In the genomic region with DNA sequence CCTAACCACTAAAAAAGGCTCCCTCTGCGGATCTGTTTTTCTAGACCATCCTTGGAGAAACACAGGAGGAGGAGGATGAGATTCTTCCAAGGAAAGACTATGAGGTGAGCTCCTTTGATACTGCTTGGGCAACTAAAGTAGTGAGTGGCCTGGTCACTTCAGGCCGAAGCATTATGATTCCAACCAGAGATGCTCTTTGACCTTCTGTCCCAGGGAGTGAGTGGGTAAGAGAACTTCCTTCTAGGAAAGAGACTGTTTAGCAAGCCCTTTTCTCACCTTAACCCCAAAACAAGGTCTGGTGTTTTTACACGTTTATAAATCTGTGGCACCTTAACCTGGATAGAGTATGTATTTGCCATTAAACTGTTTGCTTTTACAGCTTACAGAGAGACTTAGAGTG, we compare ENCODE assay signal across 8 cellular contexts. TPM values are rescaled to one million over a fixed set of nuclear protein-coding genes. Genes with fewer than 3 reads are reported as not detected.
DNase-seq lines count a peak whose midpoint lies in the region; ATAC-seq and TF ChIP-seq lines count a peak whose summit lies in the region.

No MANE protein-coding gene starts in this region.

- peaks cover 4% of the 10 kb centered on the region for H3K4me1 ChIP-seq in HEK293 (ENCODE audit: control insufficient read depth, insufficient read depth, low read length)
- peaks cover 29% of the 10 kb centered on the region for H3K4me1 ChIP-seq in iPS-18a (ENCODE audit: control insufficient read depth, low read depth, low read length)
- H3K4me1 ChIP-seq in spleen, result peaks cover 39 to 86% (median 62%) of the 10 kb centered on the region in 6 donors

- H3K27me3 ChIP-seq in iPS-18a (ENCODE audit: control insufficient read depth, insufficient read depth, low read length) (no peaks in the 10 kb centered on the region), spleen (replicated peaks in 1 of 7) (no peaks in the 10 kb centered on the region)

- no peak for DNase-seq in activated T-helper 1 cell treated with anti-CD3 and anti-CD28 coated beads, Interleukin-12 subunit alpha, Interleukin-12 subunit beta, Interleukin-2, Interleukin-4 antibody, amounts not matched to agents 30 ng/mL and 10 ng/mL and 1 ng/mL, durations not matched to agents 14 hours and 24 hours and 36 hours (ENCODE audit: low spot score)
- DNase-seq in spleen (no peak), NCI-H2196 (lab: John Stamatoyannopoulos, UW; ENCODE audit: unreplicated experiment) (no peak)
- no peak for DNase-seq in activated CD4-positive, CD25-positive, alpha-beta regulatory T cell (lab: John Stamatoyannopoulos, UW)

- CTCF ChIA-PET in HEK293 (lab: Yijun Ruan, JAX), result interaction anchor here (0.6 to 0.7 kb wide), 2 partner anchors 103 to 422 kb away, joined by 3 to 4 read pairs; no protein-coding TSS in a partner anchor

- peaks cover 2% of the 10 kb centered on the region for H3K27me3 Mint-ChIP-seq in activated T-helper 1 cell treated with anti-CD3 and anti-CD28 coated beads, Interleukin-12 subunit alpha, Interleukin-12 subunit beta, Interleukin-2, Interleukin-4 antibody, amounts not matched to agents 30 ng/mL and 10 ng/mL and 1 ng/mL, durations not matched to agents 14 hours and 24 hours and 36 hours (ENCODE audit: insufficient read depth)

- peaks cover 63% of the 10 kb centered on the region for H3K4me1 Mint-ChIP-seq in activated T-helper 1 cell treated with anti-CD3 and anti-CD28 coated beads, Interleukin-12 subunit alpha, Interleukin-12 subunit beta, Interleukin-2, Interleukin-4 antibody, amounts not matched to agents 30 ng/mL and 10 ng/mL and 1 ng/mL, durations not matched to agents 14 hours and 24 hours and 36 hours (ENCODE audit: low read depth)

- TF ChIP-seq CTCF in HEK293 (tag by site-specific recombination; IDR thresholded peaks at IDR 0.05) (no peak), spleen (IDR thresholded peaks at IDR 0.05 in 8 of 11, conservative IDR thresholded peaks at IDR 0.05 in 3 of 11) (no peak)

- ATAC-seq in HG02610 (IDR thresholded peaks at IDR 0.05; ENCODE audit: unreplicated experiment) (no peak), HG02763 (IDR thresholded peaks at IDR 0.05; ENCODE audit: unreplicated experiment) (no peak)

- no peak overlapping the region for H3K9ac ChIP-seq in iPS-18a (ENCODE audit: low read length)

- H3K4me3 Mint-ChIP-seq in activated T-helper 1 cell treated with anti-CD3 and anti-CD28 coated beads, Interleukin-12 subunit alpha, Interleukin-12 subunit beta, Interleukin-2, Interleukin-4 antibody, amounts not matched to agents 30 ng/mL and 10 ng/mL and 1 ng/mL, durations not matched to agents 14 hours and 24 hours and 36 hours, result peak overlapping the region; percentile 99

- H3K4me3 ChIP-seq in HEK293 (ENCODE audit: low read depth, low read length), result peak overlapping the region; percentile 97; the same call in 1 of the 2 replicates
- H3K4me3 ChIP-seq in iPS-18a (ENCODE audit: low read length), result peak overlapping the region; percentile 87
- peak overlapping the region; percentile 65 to 97 (median 82) for H3K4me3 ChIP-seq in spleen

- peaks cover 22% of the 10 kb centered on the region for H3K36me3 Mint-ChIP-seq in activated T-helper 1 cell treated with anti-CD3 and anti-CD28 coated beads, Interleukin-12 subunit alpha, Interleukin-12 subunit beta, Interleukin-2, Interleukin-4 antibody, amounts not matched to agents 30 ng/mL and 10 ng/mL and 1 ng/mL, durations not matched to agents 14 hours and 24 hours and 36 hours (ENCODE audit: low read depth)

- H3K9me3 Mint-ChIP-seq in activated T-helper 1 cell treated with anti-CD3 and anti-CD28 coated beads, Interleukin-12 subunit alpha, Interleukin-12 subunit beta, Interleukin-2, Interleukin-4 antibody, amounts not matched to agents 30 ng/mL and 10 ng/mL and 1 ng/mL, durations not matched to agents 14 hours and 24 hours and 36 hours, result no peaks in the 10 kb centered on the region

- peaks cover 4 to 58% of the 10 kb centered on the region in 2 experiments for H3K36me3 ChIP-seq in HEK293 (ENCODE audit: control insufficient read depth in 2 of 2, insufficient read depth in 1 of 2, low read length in 2 of 2)
- H3K36me3 ChIP-seq in iPS-18a (ENCODE audit: control insufficient read depth, low read depth, low read length), result peaks cover 30% of the 10 kb centered on the region
- peaks cover 0 to 45% (median 20%) of the 10 kb centered on the region in 6 donors for H3K36me3 ChIP-seq in spleen

- WGBS in spleen, 5 donors, result 57 to 72% (median 58%) methylated on average over 3 of the region's 3 CpGs

- H3K27ac ChIP-seq in HEK293 (ENCODE audit: extremely low read depth, low read depth, low read length), result no peak overlapping the region
- H3K27ac ChIP-seq in iPS-18a (ENCODE audit: low read length), result no peak overlapping the region
- peak overlapping the region; percentile 29 to 98 (median 97) for H3K27ac ChIP-seq in spleen

- H3K27ac Mint-ChIP-seq in activated T-helper 1 cell treated with anti-CD3 and anti-CD28 coated beads, Interleukin-12 subunit alpha, Interleukin-12 subunit beta, Interleukin-2, Interleukin-4 antibody, amounts not matched to agents 30 ng/mL and 10 ng/mL and 1 ng/mL, durations not matched to agents 14 hours and 24 hours and 36 hours, result no peak overlapping the region

- no peak for TF ChIP-seq POLR2A in spleen (IDR thresholded peaks at IDR 0.05)

- no peaks in the 10 kb centered on the region for H3K9me3 ChIP-seq in HEK293 (ENCODE audit: control insufficient read depth, insufficient read depth, low read depth, low read length)
- H3K9me3 ChIP-seq in iPS-18a (ENCODE audit: control insufficient read depth, low read depth, low read length), result no peaks in the 10 kb centered on the region
- no peaks in the 10 kb centered on the region for H3K9me3 ChIP-seq in spleen

- POLR2A ChIA-PET in HEK293 (lab: Yijun Ruan, JAX), result interaction anchor here (0.9 to 1.6 kb wide), 4 partner anchors 9 to 104 kb away, joined by 3 to 8 read pairs (median 4); no protein-coding TSS in a partner anchor

- intact Hi-C loops in activated T-helper 1 cell treated with anti-CD3 and anti-CD28 coated beads, Interleukin-12 subunit alpha, Interleukin-12 subunit beta, Interleukin-2, Interleukin-4 antibody, amounts not matched to agents 30 ng/mL and 10 ng/mL and 1 ng/mL, durations not matched to agents 14 hours and 24 hours and 36 hours (cut with micrococcal nuclease), result loop anchor here (2.0 to 10.0 kb wide), 6 partner anchors 155 to 810 kb away; a partner anchor contains a TSS
- intact Hi-C loops in spleen (cut with DNase I; ENCODE audit: low total_unique reads), result no loop called here

TF ChIP-seq in HEK293, 187 proteins besides CTCF, POLR2A, EP300 and RAD21 (continues in another document):
- TF ChIP-seq EGR2 (tag by site-specific recombination; IDR thresholded peaks at IDR 0.05; ENCODE audit: low read depth), result no peak
- TF ChIP-seq, protein P1, sequence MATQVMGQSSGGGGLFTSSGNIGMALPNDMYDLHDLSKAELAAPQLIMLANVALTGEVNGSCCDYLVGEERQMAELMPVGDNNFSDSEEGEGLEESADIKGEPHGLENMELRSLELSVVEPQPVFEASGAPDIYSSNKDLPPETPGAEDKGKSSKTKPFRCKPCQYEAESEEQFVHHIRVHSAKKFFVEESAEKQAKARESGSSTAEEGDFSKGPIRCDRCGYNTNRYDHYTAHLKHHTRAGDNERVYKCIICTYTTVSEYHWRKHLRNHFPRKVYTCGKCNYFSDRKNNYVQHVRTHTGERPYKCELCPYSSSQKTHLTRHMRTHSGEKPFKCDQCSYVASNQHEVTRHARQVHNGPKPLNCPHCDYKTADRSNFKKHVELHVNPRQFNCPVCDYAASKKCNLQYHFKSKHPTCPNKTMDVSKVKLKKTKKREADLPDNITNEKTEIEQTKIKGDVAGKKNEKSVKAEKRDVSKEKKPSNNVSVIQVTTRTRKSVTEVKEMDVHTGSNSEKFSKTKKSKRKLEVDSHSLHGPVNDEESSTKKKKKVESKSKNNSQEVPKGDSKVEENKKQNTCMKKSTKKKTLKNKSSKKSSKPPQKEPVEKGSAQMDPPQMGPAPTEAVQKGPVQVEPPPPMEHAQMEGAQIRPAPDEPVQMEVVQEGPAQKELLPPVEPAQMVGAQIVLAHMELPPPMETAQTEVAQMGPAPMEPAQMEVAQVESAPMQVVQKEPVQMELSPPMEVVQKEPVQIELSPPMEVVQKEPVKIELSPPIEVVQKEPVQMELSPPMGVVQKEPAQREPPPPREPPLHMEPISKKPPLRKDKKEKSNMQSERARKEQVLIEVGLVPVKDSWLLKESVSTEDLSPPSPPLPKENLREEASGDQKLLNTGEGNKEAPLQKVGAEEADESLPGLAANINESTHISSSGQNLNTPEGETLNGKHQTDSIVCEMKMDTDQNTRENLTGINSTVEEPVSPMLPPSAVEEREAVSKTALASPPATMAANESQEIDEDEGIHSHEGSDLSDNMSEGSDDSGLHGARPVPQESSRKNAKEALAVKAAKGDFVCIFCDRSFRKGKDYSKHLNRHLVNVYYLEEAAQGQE (tag by site-specific recombination; IDR thresholded peaks at IDR 0.05), result no peak
- no peak for TF ChIP-seq SETDB1 (IDR thresholded peaks at IDR 0.05; ENCODE audit: insufficient read length, low read length)

RNA-seq across cellular contexts. Expression of a gene that starts 1.1 kb away (rescaled TPM):
- total RNA-seq in activated T-helper 1 cell treated with anti-CD3 and anti-CD28 coated beads, Interleukin-12 subunit alpha, Interleukin-12 subunit beta, Interleukin-2, Interleukin-4 antibody, amounts not matched to agents 30 ng/mL and 10 ng/mL and 1 ng/mL, durations not matched to agents 14 hours and 24 hours and 36 hours, result 11.2 and 14.3 TPM in 2 replicates
- 10 to 100 TPM; 21.2 to 34.4 (median 27.9) TPM for total RNA-seq in spleen
- 10 to 100 TPM in 2 of 3 donors, 1 to 10 TPM in 1; 6.3 to 13.5 (median 12.4) TPM for polyA plus RNA-seq in spleen

RNA-seq across cellular contexts. Expression of a gene that starts 1.3 kb away (rescaled TPM):
- total RNA-seq in activated T-helper 1 cell treated with anti-CD3 and anti-CD28 coated beads, Interleukin-12 subunit alpha, Interleukin-12 subunit beta, Interleukin-2, Interleukin-4 antibody, amounts not matched to agents 30 ng/mL and 10 ng/mL and 1 ng/mL, durations not matched to agents 14 hours and 24 hours and 36 hours, result 18.1 and 21.4 TPM in 2 replicates
- total RNA-seq in spleen, result 10 to 100 TPM; 46.5 to 79.8 (median 76.0) TPM
- 10 to 100 TPM in 1 of 3 donors, 1 to 10 TPM in 2; 6.7 to 23.4 (median 8.3) TPM for polyA plus RNA-seq in spleen

RNA-seq across cellular contexts. Expression of a gene that starts 40.5 kb away (rescaled TPM):
- not detected in 2 replicates for total RNA-seq in activated T-helper 1 cell treated with anti-CD3 and anti-CD28 coated beads, Interleukin-12 subunit alpha, Interleukin-12 subunit beta, Interleukin-2, Interleukin-4 antibody, amounts not matched to agents 30 ng/mL and 10 ng/mL and 1 ng/mL, durations not matched to agents 14 hours and 24 hours and 36 hours
- 1 to 10 TPM in 1 of 7 donors, not detected in 6; 2.6 TPM for total RNA-seq in spleen
- polyA plus RNA-seq in spleen, result 1 to 10 TPM in 1 of 3 donors, under 1 TPM in 2; 0.22 to 2.9 (median 0.24) TPM

RNA-seq across cellular contexts. Expression of a gene that starts 45.1 kb away (rescaled TPM):
- total RNA-seq in activated T-helper 1 cell treated with anti-CD3 and anti-CD28 coated beads, Interleukin-12 subunit alpha, Interleukin-12 subunit beta, Interleukin-2, Interleukin-4 antibody, amounts not matched to agents 30 ng/mL and 10 ng/mL and 1 ng/mL, durations not matched to agents 14 hours and 24 hours and 36 hours, result not detected in 2 replicates
- total RNA-seq in spleen, result 1 to 10 TPM in 1 of 7 donors, under 1 TPM in 5, not detected in 1; 0.74 to 4.8 (median 0.86) TPM
- 1 to 10 TPM in 2 of 3 donors, under 1 TPM in 1; 0.96 to 1.7 (median 1.7) TPM for polyA plus RNA-seq in spleen

RNA-seq across cellular contexts. Expression of a gene that starts 51.7 kb away (rescaled TPM):
- not detected in 2 replicates for total RNA-seq in activated T-helper 1 cell treated with anti-CD3 and anti-CD28 coated beads, Interleukin-12 subunit alpha, Interleukin-12 subunit beta, Interleukin-2, Interleukin-4 antibody, amounts not matched to agents 30 ng/mL and 10 ng/mL and 1 ng/mL, durations not matched to agents 14 hours and 24 hours and 36 hours
- total RNA-seq in spleen, result not detected
- polyA plus RNA-seq in spleen, result under 1 TPM; 0.38 to 0.80 (median 0.57) TPM

Comparison
In these comparisons a context has a peak if more than half of its experiments do, and no peak if none do; other contexts are left out.
1. H3K27ac ChIP-seq: peak in spleen (8 of 8); none in HEK293 (single experiment) and iPS-18a (single experiment).
2. Peak in every context shown above with its lines, with median percentiles within 50 percentile points of each other: H3K4me3 ChIP-seq.